1 cellular context compared by ENCODE assay signal in the genomic region with DNA sequence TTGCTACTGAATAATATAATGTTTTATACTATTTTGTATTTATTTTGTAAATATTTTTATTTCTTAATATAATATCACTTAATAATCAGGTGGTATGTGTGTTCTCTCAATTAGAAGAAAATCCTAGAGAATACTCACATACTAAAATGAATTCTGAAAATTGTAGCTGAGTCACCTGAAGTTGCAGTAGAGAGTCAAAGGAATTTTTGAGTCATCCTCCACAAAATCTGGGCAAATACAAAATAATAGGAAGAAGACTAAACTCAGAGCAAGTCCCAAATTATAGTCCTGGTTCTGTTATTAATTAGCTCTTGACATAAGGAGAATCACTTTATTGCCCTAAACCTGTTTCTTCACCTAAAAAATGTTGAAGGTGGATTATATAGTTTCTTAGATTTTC.
TF ChIP-seq lines count a peak whose summit lies in the region.

No MANE protein-coding gene starts in this region.

TF ChIP-seq in GM23338, 12 proteins besides CTCF, POLR2A, EP300 and RAD21 (continued from another document):
- TF ChIP-seq, protein P1, sequence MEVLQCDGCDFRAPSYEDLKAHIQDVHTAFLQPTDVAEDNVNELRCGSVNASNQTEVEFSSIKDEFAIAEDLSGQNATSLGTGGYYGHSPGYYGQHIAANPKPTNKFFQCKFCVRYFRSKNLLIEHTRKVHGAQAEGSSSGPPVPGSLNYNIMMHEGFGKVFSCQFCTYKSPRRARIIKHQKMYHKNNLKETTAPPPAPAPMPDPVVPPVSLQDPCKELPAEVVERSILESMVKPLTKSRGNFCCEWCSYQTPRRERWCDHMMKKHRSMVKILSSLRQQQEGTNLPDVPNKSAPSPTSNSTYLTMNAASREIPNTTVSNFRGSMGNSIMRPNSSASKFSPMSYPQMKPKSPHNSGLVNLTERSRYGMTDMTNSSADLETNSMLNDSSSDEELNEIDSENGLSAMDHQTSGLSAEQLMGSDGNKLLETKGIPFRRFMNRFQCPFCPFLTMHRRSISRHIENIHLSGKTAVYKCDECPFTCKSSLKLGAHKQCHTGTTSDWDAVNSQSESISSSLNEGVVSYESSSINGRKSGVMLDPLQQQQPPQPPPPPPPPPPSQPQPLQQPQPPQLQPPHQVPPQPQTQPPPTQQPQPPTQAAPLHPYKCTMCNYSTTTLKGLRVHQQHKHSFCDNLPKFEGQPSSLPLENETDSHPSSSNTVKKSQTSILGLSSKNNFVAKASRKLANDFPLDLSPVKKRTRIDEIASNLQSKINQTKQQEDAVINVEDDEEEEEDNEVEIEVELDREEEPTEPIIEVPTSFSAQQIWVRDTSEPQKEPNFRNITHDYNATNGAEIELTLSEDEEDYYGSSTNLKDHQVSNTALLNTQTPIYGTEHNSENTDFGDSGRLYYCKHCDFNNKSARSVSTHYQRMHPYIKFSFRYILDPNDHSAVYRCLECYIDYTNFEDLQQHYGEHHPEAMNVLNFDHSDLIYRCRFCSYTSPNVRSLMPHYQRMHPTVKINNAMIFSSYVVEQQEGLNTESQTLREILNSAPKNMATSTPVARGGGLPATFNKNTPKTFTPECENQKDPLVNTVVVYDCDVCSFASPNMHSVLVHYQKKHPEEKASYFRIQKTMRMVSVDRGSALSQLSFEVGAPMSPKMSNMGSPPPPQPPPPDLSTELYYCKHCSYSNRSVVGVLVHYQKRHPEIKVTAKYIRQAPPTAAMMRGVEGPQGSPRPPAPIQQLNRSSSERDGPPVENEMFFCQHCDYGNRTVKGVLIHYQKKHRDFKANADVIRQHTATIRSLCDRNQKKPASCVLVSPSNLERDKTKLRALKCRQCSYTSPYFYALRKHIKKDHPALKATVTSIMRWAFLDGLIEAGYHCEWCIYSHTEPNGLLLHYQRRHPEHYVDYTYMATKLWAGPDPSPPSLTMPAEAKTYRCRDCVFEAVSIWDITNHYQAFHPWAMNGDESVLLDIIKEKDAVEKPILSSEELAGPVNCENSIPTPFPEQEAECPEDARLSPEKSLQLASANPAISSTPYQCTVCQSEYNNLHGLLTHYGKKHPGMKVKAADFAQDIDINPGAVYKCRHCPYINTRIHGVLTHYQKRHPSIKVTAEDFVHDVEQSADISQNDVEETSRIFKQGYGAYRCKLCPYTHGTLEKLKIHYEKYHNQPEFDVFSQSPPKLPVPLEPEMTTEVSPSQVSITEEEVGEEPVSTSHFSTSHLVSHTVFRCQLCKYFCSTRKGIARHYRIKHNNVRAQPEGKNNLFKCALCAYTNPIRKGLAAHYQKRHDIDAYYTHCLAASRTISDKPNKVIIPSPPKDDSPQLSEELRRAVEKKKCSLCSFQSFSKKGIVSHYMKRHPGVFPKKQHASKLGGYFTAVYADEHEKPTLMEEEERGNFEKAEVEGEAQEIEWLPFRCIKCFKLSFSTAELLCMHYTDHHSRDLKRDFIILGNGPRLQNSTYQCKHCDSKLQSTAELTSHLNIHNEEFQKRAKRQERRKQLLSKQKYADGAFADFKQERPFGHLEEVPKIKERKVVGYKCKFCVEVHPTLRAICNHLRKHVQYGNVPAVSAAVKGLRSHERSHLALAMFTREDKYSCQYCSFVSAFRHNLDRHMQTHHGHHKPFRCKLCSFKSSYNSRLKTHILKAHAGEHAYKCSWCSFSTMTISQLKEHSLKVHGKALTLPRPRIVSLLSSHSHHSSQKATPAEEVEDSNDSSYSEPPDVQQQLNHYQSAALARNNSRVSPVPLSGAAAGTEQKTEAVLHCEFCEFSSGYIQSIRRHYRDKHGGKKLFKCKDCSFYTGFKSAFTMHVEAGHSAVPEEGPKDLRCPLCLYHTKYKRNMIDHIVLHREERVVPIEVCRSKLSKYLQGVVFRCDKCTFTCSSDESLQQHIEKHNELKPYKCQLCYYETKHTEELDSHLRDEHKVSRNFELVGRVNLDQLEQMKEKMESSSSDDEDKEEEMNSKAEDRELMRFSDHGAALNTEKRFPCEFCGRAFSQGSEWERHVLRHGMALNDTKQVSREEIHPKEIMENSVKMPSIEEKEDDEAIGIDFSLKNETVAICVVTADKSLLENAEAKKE (CRISPR knock-in tag; IDR thresholded peaks at IDR 0.05) = no peak
- TF ChIP-seq POLR2AphosphoS5 (IDR thresholded peaks at IDR 0.05; ENCODE audit: low read depth) = no peak
